In genomic region chr15:78452485-78452884, GRCh38 we compare ENCODE assay signal across 18 cellular contexts. TPM values are rescaled to one million over a fixed set of nuclear protein-coding genes. Genes with fewer than 3 reads are reported as not detected.
DNase-seq lines count a peak whose midpoint lies in the region; ATAC-seq and TF ChIP-seq lines count a peak whose summit lies in the region.
"Had no signal": no experiment of that assay in that cellular context is flagged by ENCODE, and none has a peak within 500 bp of the region (broad histone marks: within the 10 kb centered on the region; RNA-seq: fewer than 3 reads in every experiment).

No MANE protein-coding gene starts in this region.

- H3K9ac ChIP-seq in BLaER1 treated with 17β-estradiol and CSF1 and Interleukin-3, amounts not matched to agents 10 nM and 100 nM, result no peak overlapping the region
- H3K9ac ChIP-seq: SK-N-SH had no signal

- H3K36me3 Mint-ChIP-seq in WTC11 (peaks cover 2% of the 10 kb centered on the region), osteocyte (ENCODE audit: unreplicated experiment) (peaks cover 11% of the 10 kb centered on the region)

- H3K27ac Mint-ChIP-seq in WTC11 (peak overlapping the region; percentile 67), osteocyte (ENCODE audit: unreplicated experiment) (peak overlapping the region; percentile 3)

- H3K79me2 ChIP-seq in DOHH2 (ENCODE audit: control insufficient read depth, low read length), result peaks cover 100% of the 10 kb centered on the region

- H3F3A ChIP-seq in DOHH2 (ENCODE audit: control insufficient read depth, insufficient read depth), result no peaks in the 10 kb centered on the region

- H3K9me3 Mint-ChIP-seq in WTC11, result no peaks in the 10 kb centered on the region; the same call in 1 of the 2 replicates
- no peaks in the 10 kb centered on the region for H3K9me3 Mint-ChIP-seq in osteocyte (ENCODE audit: unreplicated experiment)
- H3K9me3 Mint-ChIP-seq: CD8-positive, alpha-beta memory T cell had no signal

- H3K4me3 ChIP-seq in BLaER1 treated with 17β-estradiol and CSF1 and Interleukin-3, amounts not matched to agents 10 nM and 100 nM, result no peak overlapping the region
- H3K4me3 ChIP-seq in DOHH2 (ENCODE audit: low read length), result no peak overlapping the region

- POLR2A ChIA-PET in WTC11 (lab: Charles Lee) (no interaction called here), GM10248 (lab: Yijun Ruan, JAX) (no interaction called here)

- no peak for TF ChIP-seq CTCF in DOHH2 (IDR thresholded peaks at IDR 0.05; ENCODE audit: low read depth, low read length, poor library complexity, severe bottlenecking)
- TF ChIP-seq CTCF in WTC11 (IDR thresholded peaks at IDR 0.05), result no peak
- no peak for TF ChIP-seq CTCF in osteocyte (IDR thresholded peaks at IDR 0.05)
- no peak for TF ChIP-seq CTCF in GM10248 (IDR thresholded peaks at IDR 0.05; ENCODE audit: control extremely low read depth, extremely low read depth, low read depth, missing control alignments)

- CTCF ChIA-PET in WTC11 (lab: Charles Lee) (no interaction called here), GM10248 (lab: Yijun Ruan, JAX) (interaction anchor here (1.3 to 2.1 kb wide), 2 partner anchors 15 to 18 kb away, joined by 3 to 5 read pairs; partner anchors contain the start of gene IREB2)

- ATAC-seq in WTC11 (no peak), GM19463 (IDR thresholded peaks at IDR 0.05; ENCODE audit: unreplicated experiment) (no peak)

- DNase-seq in WTC11 (ENCODE audit: low spot score), result no peak
- DNase-seq in osteocyte (ENCODE audit: extremely low spot score, unreplicated experiment), result no peak
- no peak for DNase-seq in superior temporal gyrus (ENCODE audit: extremely low spot score)
- DNase-seq in GM10248 (ENCODE audit: extremely low spot score), result no peak
- DNase-seq: ACHN; C1 segment of cervical spinal cord; Calu3; CD8-positive, alpha-beta memory T cell; DMS153; NCI-H1092; NCI-H1436; NCI-H187 treated with DMSO at 0.1 percent for 48 hours; NCI-H2107; SIG-M5; SK-N-SH had no signal

- H3K27me3 Mint-ChIP-seq in WTC11 (ENCODE audit: low read depth) (no peaks in the 10 kb centered on the region), osteocyte (ENCODE audit: unreplicated experiment) (no peaks in the 10 kb centered on the region)
- H3K27me3 Mint-ChIP-seq: CD8-positive, alpha-beta memory T cell had no signal

- no peaks in the 10 kb centered on the region for H3K27me3 ChIP-seq in BLaER1 treated with 17β-estradiol and CSF1 and Interleukin-3, amounts not matched to agents 10 nM and 100 nM
- H3K27me3 ChIP-seq in DOHH2 (ENCODE audit: control insufficient read depth, low read length), result no peaks in the 10 kb centered on the region

- no peak overlapping the region for H3K27ac ChIP-seq in BLaER1 treated with 17β-estradiol and CSF1 and Interleukin-3, amounts not matched to agents 10 nM and 100 nM
- H3K27ac ChIP-seq in DOHH2 (ENCODE audit: low read depth, low read length), result no peak overlapping the region

- H4K20me1 ChIP-seq in BLaER1 treated with 17β-estradiol and CSF1 and Interleukin-3, amounts not matched to agents 10 nM and 100 nM, result peaks cover 92 to 100% (median 100%) of the 10 kb centered on the region in 11 experiments
- H4K20me1 ChIP-seq in DOHH2 (ENCODE audit: control insufficient read depth, insufficient read depth, low read depth, low read length), result peaks cover 15% of the 10 kb centered on the region

- H3K9me3 ChIP-seq in BLaER1 treated with 17β-estradiol and CSF1 and Interleukin-3, amounts not matched to agents 10 nM and 100 nM (replicated peaks in 1 of 11), result no peaks in the 10 kb centered on the region
- H3K9me3 ChIP-seq in DOHH2 (ENCODE audit: control insufficient read depth, insufficient read depth, low read length), result no peaks in the 10 kb centered on the region
- H3K9me3 ChIP-seq: SK-N-SH had no signal

- peaks cover 42 to 85% (median 52%) of the 10 kb centered on the region in 10 experiments for H3K4me1 ChIP-seq in BLaER1 treated with 17β-estradiol and CSF1 and Interleukin-3, amounts not matched to agents 10 nM and 100 nM
- H3K4me1 ChIP-seq in DOHH2 (ENCODE audit: control insufficient read depth, low read length), result peaks cover 45% of the 10 kb centered on the region

- H3K4me3 Mint-ChIP-seq in WTC11 (no peak overlapping the region), osteocyte (ENCODE audit: unreplicated experiment) (no peak overlapping the region)

- peaks cover 28 to 54% (median 45%) of the 10 kb centered on the region in 11 experiments for H3K36me3 ChIP-seq in BLaER1 treated with 17β-estradiol and CSF1 and Interleukin-3, amounts not matched to agents 10 nM and 100 nM
- H3K36me3 ChIP-seq in DOHH2 (ENCODE audit: control insufficient read depth, low read length), result peaks cover 57% of the 10 kb centered on the region

- H3K4me2 ChIP-seq in BLaER1 treated with 17β-estradiol and CSF1 and Interleukin-3, amounts not matched to agents 10 nM and 100 nM, result peak overlapping the region; percentile 5 to 84 (median 66); a peak in 17 of 22 replicates
- H3K4me2 ChIP-seq in DOHH2 (ENCODE audit: low read length), result peak overlapping the region; percentile 42
- H3K4me2 ChIP-seq: SK-N-SH had no signal

- H3K4me1 Mint-ChIP-seq in WTC11 (peaks cover 45% of the 10 kb centered on the region), osteocyte (ENCODE audit: unreplicated experiment) (peaks cover 30% of the 10 kb centered on the region)

- no peaks in the 10 kb centered on the region for H3K9me2 ChIP-seq in DOHH2 (replicated peaks; ENCODE audit: control insufficient read depth, low read length)
- H3K9me2 ChIP-seq: SK-N-SH had no signal

TF ChIP-seq in WTC11, 78 proteins besides CTCF, POLR2A, EP300 and RAD21:
- peak; percentile 80; the same call in 1 of the 2 replicates for TF ChIP-seq ZNF121 (CRISPR knock-in tag; IDR thresholded peaks at IDR 0.05)
- no peak for TF ChIP-seq RORB (CRISPR knock-in tag; IDR thresholded peaks at IDR 0.05)

RNA-seq across cellular contexts. Expression of gene IREB2, which starts 14.5 kb away (rescaled TPM):
- total RNA-seq in WTC11 (2021) (86.0 to 89.5 TPM (median 89.3 TPM) in 3 replicates), osteocyte (55.9 and 62.3 TPM in 2 replicates)

RNA-seq across cellular contexts. Expression of gene HYKK, which starts 54.9 kb away (rescaled TPM):
- total RNA-seq in WTC11 (2021), result 3.1 to 4.9 TPM (median 4.4 TPM) in 3 replicates
- total RNA-seq in osteocyte, result 3.1 and 3.4 TPM in 2 replicates
